33 cellular contexts compared by ENCODE assay signal in the genomic region with DNA sequence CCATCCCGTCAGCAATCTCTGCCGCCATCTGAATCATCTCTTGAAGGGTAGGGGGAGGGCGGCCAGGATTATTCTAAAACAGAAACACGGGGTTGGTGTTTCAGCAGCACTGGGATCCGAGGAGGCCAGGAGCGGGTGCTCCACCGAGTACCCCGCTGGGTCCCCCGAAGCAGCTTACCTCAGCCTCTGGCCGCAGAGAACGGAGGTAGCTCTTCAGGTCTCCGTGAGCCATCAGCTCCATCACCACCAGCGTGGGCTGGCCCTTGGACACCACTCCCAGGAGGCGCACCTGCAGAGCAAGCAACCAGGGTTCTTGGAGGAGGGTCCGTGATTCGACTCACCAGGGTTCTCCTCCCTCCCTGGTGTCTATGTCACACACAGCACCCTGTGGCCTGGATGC. TPM values are rescaled to one million over a fixed set of nuclear protein-coding genes. Genes with fewer than 3 reads are reported as not detected.
A peak's percentile ranks its signal among the peaks of the same experiment; 100 is the strongest.
DNase-seq lines count a peak whose midpoint lies in the region; ATAC-seq and TF ChIP-seq lines count a peak whose summit lies in the region.
"Had no signal": no experiment of that assay in that cellular context is flagged by ENCODE, and none has a peak within 500 bp of the region (broad histone marks: within the 10 kb centered on the region; RNA-seq: fewer than 3 reads in every experiment).

No MANE protein-coding gene starts in this region.

- peaks cover 55 to 95% (median 68%) of the 10 kb centered on the region in 4 donors for H3K36me3 ChIP-seq in sigmoid colon
- H3K36me3 ChIP-seq in Peyer's patch: peaks cover 0 to 81% (median 3%) of the 10 kb centered on the region in 3 donors

- TF ChIP-seq POLR2A in sigmoid colon (IDR thresholded peaks at IDR 0.05) (no peak), Peyer's patch (IDR thresholded peaks at IDR 0.05) (no peak)

- H2BK12ac ChIP-seq in H9 (ENCODE audit: insufficient read length, low read depth, low read length): no peak overlapping the region

- H3K27me3 ChIP-seq in H9 (ENCODE audit: insufficient read depth, low read length): no peaks in the 10 kb centered on the region
- H3K27me3 ChIP-seq in sigmoid colon: no peaks in the 10 kb centered on the region
- no peaks in the 10 kb centered on the region for H3K27me3 ChIP-seq in Peyer's patch
- H3K27me3 ChIP-seq: BE2C; BLaER1; BLaER1 treated with 17β-estradiol and CSF1 and Interleukin-3, amounts not matched to agents 10 nM and 100 nM had no signal

- H3K4me3 ChIP-seq in sigmoid colon (no peak overlapping the region), Peyer's patch (no peak overlapping the region)
- H3K4me3 ChIP-seq: A549; BLaER1; BLaER1 treated with 17β-estradiol and CSF1 and Interleukin-3, amounts not matched to agents 10 nM and 100 nM had no signal

- no peak for DNase-seq in H9
- no peak for DNase-seq in left lobe of liver (ENCODE audit: low spot score)
- DNase-seq in sigmoid colon: peak; percentile 58
- no peak for DNase-seq in DMS153 treated with DMSO at 0.1 percent for 48 hours (lab: John Stamatoyannopoulos, UW; ENCODE audit: unreplicated experiment)
- DNase-seq in Peyer's patch: no peak
- DNase-seq: 8988T; ACHN; AML-193; BE2C; C1 segment of cervical spinal cord; Caco-2; Calu3; CD4-positive, alpha-beta memory T cell; CD4-positive, alpha-beta T cell; CD4-positive, CD25-positive, alpha-beta regulatory T cell; CD8-positive, alpha-beta memory T cell; CD8-positive, alpha-beta T cell; COR-L47; DMS 273 treated with DMSO at 0.1 percent for 48 hours; DMS153; DMS53; DMS79; DMS79 treated with DMSO at 0.1 percent for 48 hours; DND-41; EL had no signal

- intact Hi-C loops in sigmoid colon (cut with DNase I): no loop called here

- no peak overlapping the region for H4K8ac ChIP-seq in H9 (replicated peaks; ENCODE audit: insufficient read length, low read depth, low read length)

- H3K79me1 ChIP-seq in H9 (ENCODE audit: insufficient read depth, low read depth, low read length, poor library complexity, severe bottlenecking): no peaks in the 10 kb centered on the region

- no peak for TF ChIP-seq EP300 in sigmoid colon (IDR thresholded peaks at IDR 0.05)

- H3K27ac Mint-ChIP-seq in H9: peak overlapping the region in 1 of 3 experiments; percentile 73; a peak in 1 of 7 replicates
- H3K27ac Mint-ChIP-seq: B cell; CD4-positive, alpha-beta memory T cell; CD4-positive, alpha-beta T cell; CD4-positive, CD25-positive, alpha-beta regulatory T cell; CD8-positive, alpha-beta memory T cell; CD8-positive, alpha-beta T cell had no signal

- no peak overlapping the region for H3K4me3 Mint-ChIP-seq in H9
- H3K4me3 Mint-ChIP-seq: B cell; CD14-positive monocyte; CD4-positive, alpha-beta memory T cell; CD4-positive, alpha-beta T cell; CD4-positive, CD25-positive, alpha-beta regulatory T cell; CD8-positive, alpha-beta memory T cell; CD8-positive, alpha-beta T cell had no signal

- H2AK5ac ChIP-seq in H9 (ENCODE audit: insufficient read length, low read length): no peak overlapping the region

- no peak overlapping the region for H3T11ph ChIP-seq in H9 (ENCODE audit: low read length)

- peaks cover 59 to 75% (median 67%) of the 10 kb centered on the region in 3 experiments for H3K36me3 Mint-ChIP-seq in H9 (ENCODE audit: insufficient read depth in 1 of 3, low read depth in 3 of 3)
- H3K36me3 Mint-ChIP-seq: CD4-positive, CD25-positive, alpha-beta regulatory T cell had no signal

- no peaks in the 10 kb centered on the region for H3K79me2 ChIP-seq in H9 (ENCODE audit: insufficient read depth, low read length)

- H2BK120ac ChIP-seq in H9 (ENCODE audit: low read depth, low read length, poor library complexity, severe bottlenecking): no peak overlapping the region

- no peak overlapping the region for H2BK20ac ChIP-seq in H9 (ENCODE audit: low read depth, low read length, poor library complexity, severe bottlenecking)

- no peak overlapping the region for H4K5ac ChIP-seq in H9 (ENCODE audit: insufficient read length, low read depth, low read length)

- no CpG with 5 or more reads among the region's 16 CpGs for WGBS in H9 (ENCODE audit: extremely low coverage, insufficient read length, low lambda C conversion rate)
- WGBS in sigmoid colon, 2 donors: 97 to 98% methylated on average over 16 of the region's 16 CpGs

- H4K20me1 ChIP-seq in H9 (ENCODE audit: control insufficient read depth, insufficient read depth, insufficient read length): peaks cover 2% of the 10 kb centered on the region

- H3K4me1 ChIP-seq in H9 (ENCODE audit: insufficient read depth, low read length) (no peaks in the 10 kb centered on the region), sigmoid colon (no peaks in the 10 kb centered on the region), Peyer's patch (no peaks in the 10 kb centered on the region)
- H3K4me1 ChIP-seq: A549; BE2C; BLaER1; BLaER1 treated with 17β-estradiol and CSF1 and Interleukin-3, amounts not matched to agents 10 nM and 100 nM; Caco-2 had no signal

- H3K9ac ChIP-seq in H9 (ENCODE audit: extremely low read depth, insufficient read length, low read length): no peak overlapping the region
- H3K9ac ChIP-seq: BLaER1; BLaER1 treated with 17β-estradiol and CSF1 and Interleukin-3, amounts not matched to agents 10 nM and 100 nM had no signal

- H3K9me3 Mint-ChIP-seq in H9: peaks cover 24 to 26% of the 10 kb centered on the region in 2 experiments

- TF ChIP-seq CTCF in H9 (conservative IDR thresholded peaks at IDR 0.05) (no peak), sigmoid colon (IDR thresholded peaks at IDR 0.05) (no peak), Peyer's patch (IDR thresholded peaks at IDR 0.05) (no peak)

- ATAC-seq in left lobe of liver (peak; percentile 11), GM19455 (IDR thresholded peaks at IDR 0.05; ENCODE audit: unreplicated experiment) (no peak)
- ATAC-seq: A549; CD8-positive, alpha-beta T cell had no signal

- H4K91ac ChIP-seq in H9 (ENCODE audit: insufficient read length, low read depth, low read length): no peak overlapping the region

- no peak overlapping the region for H2BK15ac ChIP-seq in H9 (ENCODE audit: low read depth, low read length)

- no peaks in the 10 kb centered on the region for H3K23me2 ChIP-seq in H9 (ENCODE audit: insufficient read length, low read depth, low read length, poor library complexity, severe bottlenecking)

- H3K4me2 ChIP-seq in H9 (ENCODE audit: insufficient read depth, insufficient read length, low read length): no peak overlapping the region
- H3K4me2 ChIP-seq: A549; BLaER1; BLaER1 treated with 17β-estradiol and CSF1 and Interleukin-3, amounts not matched to agents 10 nM and 100 nM had no signal

- H3K4me1 Mint-ChIP-seq in H9: no peaks in the 10 kb centered on the region
- H3K4me1 Mint-ChIP-seq: B cell; CD14-positive monocyte; CD4-positive, alpha-beta memory T cell; CD4-positive, CD25-positive, alpha-beta regulatory T cell; CD8-positive, alpha-beta memory T cell had no signal

- H3K27me3 Mint-ChIP-seq in H9 (ENCODE audit: low read depth): no peaks in the 10 kb centered on the region
- H3K27me3 Mint-ChIP-seq: B cell; CD4-positive, alpha-beta memory T cell; CD4-positive, alpha-beta T cell; CD4-positive, CD25-positive, alpha-beta regulatory T cell had no signal

- no peak overlapping the region for H3K18ac ChIP-seq in H9 (ENCODE audit: insufficient read length, low read depth, low read length)

- no peak overlapping the region for H3K4ac ChIP-seq in H9 (ENCODE audit: low read depth, low read length)

- H3K14ac ChIP-seq in H9 (ENCODE audit: insufficient read depth, low read length): no peak overlapping the region; the same call in 1 of the 2 replicates

- peak overlapping the region; percentile 84 for H3K56ac ChIP-seq in H9 (ENCODE audit: insufficient read length, low read depth, low read length)

- H3K27ac ChIP-seq in H9 (ENCODE audit: insufficient read length, low read depth, low read length): no peak overlapping the region
- H3K27ac ChIP-seq in sigmoid colon: no peak overlapping the region
- no peak overlapping the region for H3K27ac ChIP-seq in Peyer's patch
- H3K27ac ChIP-seq: 22Rv1; A549; BLaER1; BLaER1 treated with 17β-estradiol and CSF1 and Interleukin-3, amounts not matched to agents 10 nM and 100 nM; C4-2B had no signal

- no peak overlapping the region for H2BK5ac ChIP-seq in H9 (ENCODE audit: insufficient read length, low read length)

- H3K9me3 ChIP-seq in H9 (ENCODE audit: control insufficient read depth, low read depth, low read length): peaks cover 17% of the 10 kb centered on the region
- peaks cover 6 to 11% (median 11%) of the 10 kb centered on the region in 4 donors for H3K9me3 ChIP-seq in sigmoid colon
- peaks cover 0 to 9% (median 3%) of the 10 kb centered on the region in 4 donors for H3K9me3 ChIP-seq in Peyer's patch
- H3K9me3 ChIP-seq: BE2C, Caco-2 had no signal

- no peak overlapping the region for H3K23ac ChIP-seq in H9 (ENCODE audit: insufficient read length, low read depth, low read length)

- H2AFZ ChIP-seq in H9 (ENCODE audit: low read length): no peak overlapping the region

RNA-seq across cellular contexts. Expression of gene ZNF557, which starts 53.2 kb away (rescaled TPM):
- total RNA-seq in H9 (2021): 10.9 and 12.2 TPM in 2 replicates
- 3.0 TPM for total RNA-seq in left lobe of liver
- 1 to 10 TPM; 6.9 to 10.0 (median 8.8) TPM for total RNA-seq in sigmoid colon
- polyA plus RNA-seq in sigmoid colon: 1 to 10 TPM; 2.3 to 3.7 (median 2.4) TPM
- 10 to 100 TPM in 3 of 4 donors, 1 to 10 TPM in 1; 9.6 to 14.9 (median 12.1) TPM for total RNA-seq in Peyer's patch
